1 cellular context compared by ENCODE assay signal in genomic region chr3:111978493-111978832, GRCh38.
TF ChIP-seq lines count a peak whose summit lies in the region.

No MANE protein-coding gene starts in this region.

TF ChIP-seq in K562, 482 proteins besides CTCF, POLR2A, EP300 and RAD21:
- TF ChIP-seq MBD1 (CRISPR knock-in tag; IDR thresholded peaks at IDR 0.05) = 0 out of 2 replicates have a peak, but pooled peaks have one; percentile 63
- TF ChIP-seq ZBTB33 (CRISPR knock-in tag; IDR thresholded peaks at IDR 0.05) = peak; percentile 93
- no peak for TF ChIP-seq XRCC5 (IDR thresholded peaks at IDR 0.05; ENCODE audit: low read depth, low read length)
- TF ChIP-seq SRSF9 (IDR thresholded peaks at IDR 0.05; ENCODE audit: borderline replicate concordance, low read depth, low read length) = no peak
TF ChIP-seq in K562: peak in this region for 2.
